Comparison of ENCODE assay signal across 10 cellular contexts in genomic region chr4:145731026-145731425, GRCh38. TPM values are rescaled to one million over a fixed set of nuclear protein-coding genes. Genes with fewer than 3 reads are reported as not detected.
DNase-seq lines count a peak whose midpoint lies in the region; ATAC-seq and TF ChIP-seq lines count a peak whose summit lies in the region.
"Had no signal": no experiment of that assay in that cellular context is flagged by ENCODE, and none has a peak within 500 bp of the region (broad histone marks: within the 10 kb centered on the region; RNA-seq: fewer than 3 reads in every experiment).

No MANE protein-coding gene starts in this region.

- peaks cover 38% of the 10 kb centered on the region for H3K4me1 Mint-ChIP-seq in progenitor cell of endocrine pancreas (ENCODE audit: low read depth)
- peaks cover 0 to 13% (median 9%) of the 10 kb centered on the region in 7 donors for H3K4me1 Mint-ChIP-seq in naive thymus-derived CD4-positive, alpha-beta T cell

- H3K27ac ChIP-seq in dorsolateral prefrontal cortex = peak overlapping the region in 3 of 59 donors; percentile 16 to 41 (median 29)
- H3K27ac ChIP-seq in naive thymus-derived CD4-positive, alpha-beta T cell (ENCODE audit: low read depth, low read length) = no peak overlapping the region

- no peak for TF ChIP-seq CTCF in progenitor cell of endocrine pancreas (IDR thresholded peaks at IDR 0.05; ENCODE audit: unreplicated experiment)
- TF ChIP-seq CTCF in dorsolateral prefrontal cortex (IDR thresholded peaks at IDR 0.05 in 54 of 56, conservative IDR thresholded peaks at IDR 0.05 in 2 of 56; ENCODE audit: low read depth in 1 of 56, partially characterized antibody in 56 of 56) = no peak

- no peaks in the 10 kb centered on the region for H3K36me3 ChIP-seq in naive thymus-derived CD4-positive, alpha-beta T cell (ENCODE audit: control insufficient read depth in 2 of 3, insufficient read depth in 3 of 3, low read length in 3 of 3)

- peak overlapping the region; percentile 40 for H3K4me3 Mint-ChIP-seq in progenitor cell of endocrine pancreas (ENCODE audit: low read depth)
- peak overlapping the region in 3 of 10 donors; percentile 20 to 53 (median 39) for H3K4me3 Mint-ChIP-seq in naive thymus-derived CD4-positive, alpha-beta T cell
- H3K4me3 Mint-ChIP-seq: activated T-cell treated with anti-CD3 and anti-CD28 coated beads, Interleukin-2, amount 50 U/mL, for 72 hours had no signal

- no peaks in the 10 kb centered on the region for H3K9me3 Mint-ChIP-seq in progenitor cell of endocrine pancreas (ENCODE audit: low read depth)
- peaks cover 0 to 3% (median 0%) of the 10 kb centered on the region in 11 donors for H3K9me3 Mint-ChIP-seq in naive thymus-derived CD4-positive, alpha-beta T cell
- H3K9me3 Mint-ChIP-seq: activated T-cell treated with anti-CD3 and anti-CD28 coated beads, Interleukin-2, amount 50 U/mL, for 72 hours had no signal

- CTCF ChIA-PET in naive thymus-derived CD4-positive, alpha-beta T cell (lab: Charles Lee) = no interaction called here

- no peak for ATAC-seq in naive thymus-derived CD4-positive, alpha-beta T cell
- ATAC-seq: activated T-cell treated with anti-CD3 and anti-CD28 coated beads, Interleukin-2, amount 50 U/mL, for 72 hours had no signal

- H3K27me3 Mint-ChIP-seq in progenitor cell of endocrine pancreas = no peaks in the 10 kb centered on the region
- peaks cover 0 to 16% (median 3%) of the 10 kb centered on the region in 5 donors for H3K27me3 Mint-ChIP-seq in naive thymus-derived CD4-positive, alpha-beta T cell

- H3K27me3 ChIP-seq in dorsolateral prefrontal cortex = no peaks in the 10 kb centered on the region
- H3K27me3 ChIP-seq in naive thymus-derived CD4-positive, alpha-beta T cell (ENCODE audit: control insufficient read depth in 2 of 2, insufficient read depth in 2 of 2, low read length in 2 of 2) = no peaks in the 10 kb centered on the region

- H3K4me3 ChIP-seq in dorsolateral prefrontal cortex = no peak overlapping the region
- H3K4me3 ChIP-seq in naive thymus-derived CD4-positive, alpha-beta T cell (ENCODE audit: low read length) = no peak overlapping the region

- no peaks in the 10 kb centered on the region for H3K9me3 ChIP-seq in naive thymus-derived CD4-positive, alpha-beta T cell (ENCODE audit: control insufficient read depth in 2 of 3, low read length in 3 of 3)

- DNase-seq in EL = peak; percentile 21
- peak; percentile 40 for DNase-seq in NCI-H2196 (lab: John Stamatoyannopoulos, UW; ENCODE audit: unreplicated experiment)
- peak; percentile 86 for DNase-seq in fibroblast of gingiva (ENCODE audit: low read depth)
- DNase-seq in progenitor cell of endocrine pancreas (ENCODE audit: low spot score, unreplicated experiment) = no peak
- DNase-seq in islet precursor cell = no peak
- no peak for DNase-seq in NCI-H2227 (lab: John Stamatoyannopoulos, UW; ENCODE audit: unreplicated experiment)
- DNase-seq in dorsolateral prefrontal cortex = no peak
- DNase-seq in naive thymus-derived CD4-positive, alpha-beta T cell = no peak
- DNase-seq: activated T-cell treated with anti-CD3 and anti-CD28 coated beads, Interleukin-2, amount 50 U/mL, for 72 hours; H7 had no signal

- POLR2A ChIA-PET in naive thymus-derived CD4-positive, alpha-beta T cell (lab: Charles Lee) = no interaction called here

- intact Hi-C loops in dorsolateral prefrontal cortex (cut with DNase I) = loop anchor here (5.0 to 10.0 kb wide), 3 partner anchors 84 to 206 kb away; partner anchors contain the start of genes ZNF827 (in 2 of the 2) and MMAA (in 1 of the 2)
- intact Hi-C loops in naive thymus-derived CD4-positive, alpha-beta T cell (cut with micrococcal nuclease) = loop anchor here (5.0 to 10.0 kb wide), 4 partner anchors 96 to 1884 kb away; partner anchors contain the start of genes LSM6 (in 1 of the 2), TMEM184C (in 1 of the 2) and TTC29 (in 1 of the 2)

- H3K27ac Mint-ChIP-seq in progenitor cell of endocrine pancreas = peak overlapping the region; percentile 92
- H3K27ac Mint-ChIP-seq in naive thymus-derived CD4-positive, alpha-beta T cell = no peak overlapping the region
- H3K27ac Mint-ChIP-seq: activated T-cell treated with anti-CD3 and anti-CD28 coated beads, Interleukin-2, amount 50 U/mL, for 72 hours had no signal

- H3K4me1 ChIP-seq in naive thymus-derived CD4-positive, alpha-beta T cell (ENCODE audit: control insufficient read depth in 2 of 2, insufficient read depth in 2 of 2, low read length in 2 of 2) = peaks cover 0 to 4% of the 10 kb centered on the region in 2 donors

- no peaks in the 10 kb centered on the region for H3K36me3 Mint-ChIP-seq in progenitor cell of endocrine pancreas (ENCODE audit: insufficient read depth)
- H3K36me3 Mint-ChIP-seq in naive thymus-derived CD4-positive, alpha-beta T cell = no peaks in the 10 kb centered on the region

RNA-seq across cellular contexts. Expression of gene C4orf51, which starts 51.1 kb away (rescaled TPM):
- total RNA-seq in progenitor cell of endocrine pancreas (not detected in 2 replicates), dorsolateral prefrontal cortex (under 1 TPM in 1 of 120 experiments, not detected in 119; 0.52 TPM)
- not detected for total RNA-seq in naive thymus-derived CD4-positive, alpha-beta T cell
- not detected for polyA plus RNA-seq in naive thymus-derived CD4-positive, alpha-beta T cell
- total RNA-seq: activated T-cell treated with anti-CD3 and anti-CD28 coated beads, Interleukin-2, amount 50 U/mL, for 72 hours had no signal

Comparison
In these comparisons a context has a peak if more than half of its experiments do, and no peak if none do; other contexts are left out.
1. DNase-seq: peak in EL (single experiment), NCI-H2196 (single experiment) and fibroblast of gingiva (single experiment); none in progenitor cell of endocrine pancreas (single experiment), islet precursor cell (single experiment), NCI-H2227 (single experiment), dorsolateral prefrontal cortex (0 of 10) and naive thymus-derived CD4-positive, alpha-beta T cell (0 of 9).